ENCODE assay signal across 22 cellular contexts in genomic region chr6:35021014-35021413, GRCh38.
DNase-seq lines count a peak whose midpoint lies in the region; ATAC-seq and TF ChIP-seq lines count a peak whose summit lies in the region.
"Had no signal": no experiment of that assay in that cellular context is flagged by ENCODE, and none has a peak within 500 bp of the region (broad histone marks: within the 10 kb centered on the region; RNA-seq: fewer than 3 reads in every experiment).

No MANE protein-coding gene starts in this region.

- H3K27me3 ChIP-seq in breast epithelium (no peaks in the 10 kb centered on the region), mammary epithelial cell (ENCODE audit: insufficient read depth, low read length) (no peaks in the 10 kb centered on the region), right atrium auricular region (no peaks in the 10 kb centered on the region), skeletal muscle tissue (ENCODE audit: control insufficient read depth in 3 of 3, insufficient read depth in 3 of 3, low read length in 3 of 3) (no peaks in the 10 kb centered on the region), vagina (no peaks in the 10 kb centered on the region)
- H3K27me3 ChIP-seq: BLaER1, cardiac muscle cell, foreskin keratinocyte had no signal

- no peak overlapping the region for H2AFZ ChIP-seq in mammary epithelial cell (ENCODE audit: low read depth, low read length)

- H3K9me3 ChIP-seq in breast epithelium (no peaks in the 10 kb centered on the region), mammary epithelial cell (replicated peaks; ENCODE audit: insufficient read depth, low read length) (no peaks in the 10 kb centered on the region), right atrium auricular region (no peaks in the 10 kb centered on the region), skeletal muscle tissue (ENCODE audit: control insufficient read depth in 3 of 3, low read length in 3 of 3) (no peaks in the 10 kb centered on the region), vagina (no peaks in the 10 kb centered on the region)
- H3K9me3 ChIP-seq: BLaER1, HAP-1 had no signal

- peaks cover 4% of the 10 kb centered on the region for H3K79me2 ChIP-seq in mammary epithelial cell (ENCODE audit: insufficient read depth, low read length)

- CTCF ChIA-PET in mammary epithelial cell (lab: Charles Lee; ENCODE audit: low non-redundant PET) (no interaction called here), Calu3 (lab: Charles Lee) (no interaction called here)

- dilution Hi-C loops in mammary epithelial cell (cut with HindIII; ENCODE audit: low sequenced_read_pairs) = no loop called here

- no peaks in the 10 kb centered on the region for H3K27me3 Mint-ChIP-seq in Calu3 (ENCODE audit: unreplicated experiment)
- H3K27me3 Mint-ChIP-seq: IgD-negative memory B cell had no signal

- H3K9ac ChIP-seq in mammary epithelial cell (ENCODE audit: insufficient read depth, low read length) (no peak overlapping the region), skeletal muscle tissue (ENCODE audit: low read depth in 1 of 3, low read length in 3 of 3) (peak overlapping the region; percentile 22 to 61 (median 45))
- H3K9ac ChIP-seq: BLaER1 had no signal

- DNase-seq in breast epithelium (ENCODE audit: low spot score in 2 of 2) = no peak
- no peak for DNase-seq in mammary epithelial cell
- DNase-seq in right atrium auricular region (ENCODE audit: low spot score) = peak; percentile 67
- no peak for DNase-seq in vagina (ENCODE audit: extremely low spot score in 2 of 2)
- no peak for DNase-seq in NCI-H446 (lab: John Stamatoyannopoulos, UW)
- DNase-seq in Calu3 = no peak
- DNase-seq: activated CD4-positive, alpha-beta T cell treated with anti-CD3 and anti-CD28 coated beads, Interleukin-2, amount 50 U/mL, for 1 hour; activated T-cell treated with anti-CD3 and anti-CD28 coated beads, Interleukin-2, amount 50 U/mL, for 4 hours; DMS153; foreskin keratinocyte; MV-4-11; NCI-H774; retina; stimulated activated CD4-positive, alpha-beta T cell treated with anti-CD3 and anti-CD28 coated beads, Interleukin-1b, Interleukin-23, amount 100 ng/mL, for 48 hours had no signal

- H3K27ac ChIP-seq in breast epithelium (peak overlapping the region; percentile 25 to 95), mammary epithelial cell (ENCODE audit: insufficient read depth, low read depth, low read length) (no peak overlapping the region), right atrium auricular region (peak overlapping the region; percentile 90 to 96), skeletal muscle tissue (ENCODE audit: low read depth, low read length) (peak overlapping the region; percentile 48), vagina (peak overlapping the region; percentile 92)
- H3K27ac ChIP-seq: BLaER1, cardiac muscle cell, foreskin keratinocyte had no signal

- H3K4me1 ChIP-seq in breast epithelium = peaks cover 6 to 13% of the 10 kb centered on the region in 2 donors
- H3K4me1 ChIP-seq in mammary epithelial cell (ENCODE audit: insufficient read depth, low read length) = peaks cover 21% of the 10 kb centered on the region
- H3K4me1 ChIP-seq in right atrium auricular region = peaks cover 0 to 97% of the 10 kb centered on the region in 2 donors
- H3K4me1 ChIP-seq in skeletal muscle tissue (ENCODE audit: control insufficient read depth in 3 of 3, insufficient read depth in 3 of 3, low read length in 3 of 3) = peaks cover 62 to 90% (median 79%) of the 10 kb centered on the region in 3 donors
- H3K4me1 ChIP-seq in vagina = peaks cover 81% of the 10 kb centered on the region
- H3K4me1 ChIP-seq: BLaER1 had no signal

- H3K36me3 ChIP-seq in breast epithelium (no peaks in the 10 kb centered on the region), mammary epithelial cell (ENCODE audit: insufficient read depth, low read length) (no peaks in the 10 kb centered on the region), right atrium auricular region (no peaks in the 10 kb centered on the region), skeletal muscle tissue (ENCODE audit: control insufficient read depth in 3 of 3, insufficient read depth in 3 of 3, low read length in 3 of 3) (peaks cover 0 to 5% (median 0%) of the 10 kb centered on the region in 3 donors), vagina (no peaks in the 10 kb centered on the region)
- H3K36me3 ChIP-seq: cardiac muscle cell, HAP-1 had no signal

- H3K4me3 ChIP-seq in breast epithelium = peak overlapping the region; percentile 1 to 68 (median 14)
- no peak overlapping the region for H3K4me3 ChIP-seq in mammary epithelial cell (replicated peaks in 1 of 3; ENCODE audit: insufficient read depth in 1 of 3, low read depth in 2 of 3, low read length in 3 of 3)
- H3K4me3 ChIP-seq in right atrium auricular region = peak overlapping the region in 1 of 2 donors; percentile 56
- H3K4me3 ChIP-seq in skeletal muscle tissue (ENCODE audit: low read length in 3 of 3) = peak overlapping the region in 2 of 3 donors; percentile 14 to 38
- H3K4me3 ChIP-seq in vagina = peak overlapping the region in 1 of 2 donors; percentile 7
- H3K4me3 ChIP-seq: BLaER1, cardiac muscle cell, HAP-1 had no signal

- H3K4me1 Mint-ChIP-seq in Calu3 (ENCODE audit: low read depth, unreplicated experiment) = peaks cover 22% of the 10 kb centered on the region
- H3K4me1 Mint-ChIP-seq: IgD-negative memory B cell had no signal

- TF ChIP-seq POLR2A in breast epithelium (IDR thresholded peaks at IDR 0.05) (no peak), vagina (IDR thresholded peaks at IDR 0.05) (no peak)

- intact Hi-C loops in breast epithelium (cut with DNase I; ENCODE audit: low total_unique reads) = no loop called here
- intact Hi-C loops in mammary epithelial cell (cut with micrococcal nuclease) = no loop called here
- intact Hi-C loops in vagina (cut with DNase I) = no loop called here
- intact Hi-C loops in Calu3 (cut with micrococcal nuclease; ENCODE audit: unreplicated experiment) = no loop called here

- H3K4me3 Mint-ChIP-seq in Calu3 (ENCODE audit: low read depth, unreplicated experiment) = no peak overlapping the region
- H3K4me3 Mint-ChIP-seq: activated T-cell treated with anti-CD3 and anti-CD28 coated beads, Interleukin-2, amount 50 U/mL, for 4 hours; IgD-negative memory B cell had no signal

- peaks cover 3% of the 10 kb centered on the region for H3K36me3 Mint-ChIP-seq in Calu3 (ENCODE audit: insufficient read depth, unreplicated experiment)
- H3K36me3 Mint-ChIP-seq: activated naive CD4-positive, alpha-beta T cell treated with anti-CD3 and anti-CD28 coated beads, Interleukin-2, amount 50 U/mL, for 72 hours had no signal

- H3K27ac Mint-ChIP-seq in Calu3 (ENCODE audit: unreplicated experiment) = no peak overlapping the region
- H3K27ac Mint-ChIP-seq: IgD-negative memory B cell, nephron had no signal

- no peak for ATAC-seq in GM21723 (IDR thresholded peaks at IDR 0.05; ENCODE audit: unreplicated experiment)
- ATAC-seq: activated naive CD4-positive, alpha-beta T cell treated with anti-CD3 and anti-CD28 coated beads, Interleukin-2, amount 50 U/mL, for 72 hours; activated T-cell treated with anti-CD3 and anti-CD28 coated beads, Interleukin-2, amount 50 U/mL, for 4 hours; foreskin keratinocyte had no signal

- no peaks in the 10 kb centered on the region for H3K9me3 Mint-ChIP-seq in Calu3 (ENCODE audit: low read depth, unreplicated experiment)
- H3K9me3 Mint-ChIP-seq: activated naive CD4-positive, alpha-beta T cell treated with anti-CD3 and anti-CD28 coated beads, Interleukin-2, amount 50 U/mL, for 72 hours; activated T-cell treated with anti-CD3 and anti-CD28 coated beads, Interleukin-2, amount 50 U/mL, for 4 hours; IgD-negative memory B cell; nephron had no signal

- no peak for TF ChIP-seq CTCF in breast epithelium (IDR thresholded peaks at IDR 0.05)
- no peak for TF ChIP-seq CTCF in mammary epithelial cell (conservative IDR thresholded peaks at IDR 0.05 in 1 of 2, IDR thresholded peaks at IDR 0.05 in 1 of 2; ENCODE audit: extremely low read depth in 1 of 2, insufficient read depth in 1 of 2, low read depth in 1 of 2, low read length in 2 of 2)
- no peak for TF ChIP-seq CTCF in right atrium auricular region (IDR thresholded peaks at IDR 0.05)
- no peak for TF ChIP-seq CTCF in vagina (IDR thresholded peaks at IDR 0.05)
- no peak for TF ChIP-seq CTCF in Calu3 (IDR thresholded peaks at IDR 0.05; ENCODE audit: unreplicated experiment)

- no peaks in the 10 kb centered on the region for H4K20me1 ChIP-seq in mammary epithelial cell (ENCODE audit: insufficient read depth, low read length)
- H4K20me1 ChIP-seq: BLaER1 had no signal

- in situ Hi-C loops in mammary epithelial cell (cut with MboI; ENCODE audit: low sequenced_read_pairs in 2 of 2) = no loop called here

- BruUV-seq in mammary epithelial cell (replicated peaks; lab: Mats Ljungman, UMichigan) (no TSS peak), Calu3 (replicated peaks; lab: Mats Ljungman, UMichigan) (no TSS peak)

- H3K4me2 ChIP-seq in mammary epithelial cell (ENCODE audit: insufficient read depth, low read depth, low read length) = no peak overlapping the region
- H3K4me2 ChIP-seq: BLaER1 had no signal

- 67% methylated on average over 1 of the region's 3 CpGs for WGBS in mammary epithelial cell (ENCODE audit: low coverage, missing lambda C conversion rate)

Comparison
In these comparisons a context has a peak if more than half of its experiments do, and no peak if none do; other contexts are left out.
1. H3K4me3 ChIP-seq: peak in breast epithelium (3 of 3) and skeletal muscle tissue (2 of 3); none in mammary epithelial cell (0 of 3).